8 cellular contexts compared by ENCODE assay signal in genomic region chrX:134460005-134460860, GRCh38. TPM values are rescaled to one million over a fixed set of nuclear protein-coding genes. Genes with fewer than 3 reads are reported as not detected.
DNase-seq lines count a peak whose midpoint lies in the region; ATAC-seq and TF ChIP-seq lines count a peak whose summit lies in the region.

TSS of gene HPRT1 (plus strand) at chrX:134460165. CDS start at chrX:134460312, 147 bp downstream.

- H3K4me3 ChIP-seq in GM06990 (replicated peaks; ENCODE audit: low read depth, low read length) (peak within 1 kb of the TSS; percentile 72), NB4 (ENCODE audit: low read depth, low read length) (peak within 1 kb of the TSS; percentile 92)

- H3K36me3 Mint-ChIP-seq in progenitor cell of endocrine pancreas (ENCODE audit: insufficient read depth), result no peaks in the 10 kb centered on the region
- H3K36me3 Mint-ChIP-seq in type B pancreatic cell, result no peaks in the 10 kb centered on the region

- no peaks in the 10 kb centered on the region for H3K36me3 ChIP-seq in GM06990 (ENCODE audit: control insufficient read depth, insufficient read depth, low read length)

- CTCF ChIA-PET in HEK293T (lab: Yijun Ruan, JAX), result no interaction called here

- peak within 1 kb of the TSS; percentile 80 for H3K4me3 Mint-ChIP-seq in progenitor cell of endocrine pancreas (ENCODE audit: low read depth)
- H3K4me3 Mint-ChIP-seq in type B pancreatic cell, result peak within 1 kb of the TSS; percentile 90

- peak; percentile 84 for DNase-seq in GM06990 (ENCODE audit: extremely low read depth, insufficient read length)
- peak; percentile 89 for DNase-seq in HEK293T (ENCODE audit: extremely low spot score)
- DNase-seq in NB4 (ENCODE audit: low read depth), result peak; percentile 86
- DNase-seq in left cardiac atrium, result peak; percentile 88
- DNase-seq in progenitor cell of endocrine pancreas (ENCODE audit: low spot score, unreplicated experiment), result peak; percentile 55
- DNase-seq in type B pancreatic cell (ENCODE audit: extremely low spot score, unreplicated experiment), result peak; percentile 84

- H3K9me3 Mint-ChIP-seq in progenitor cell of endocrine pancreas (ENCODE audit: low read depth), result peaks cover 5% of the 10 kb centered on the region
- H3K9me3 Mint-ChIP-seq in type B pancreatic cell, result no peaks in the 10 kb centered on the region

- POLR2A ChIA-PET in HEK293T (lab: Yijun Ruan, JAX), result interaction anchor here (0.6 to 0.7 kb wide), 4 partner anchors 13 to 277 kb away, joined by 3 to 4 read pairs (median 3); no protein-coding TSS in a partner anchor

- peak; percentile 62 for TF ChIP-seq POLR2A in NB4 (IDR thresholded peaks at IDR 0.05; ENCODE audit: extremely low read depth, insufficient read length)

- H3K27me3 Mint-ChIP-seq in progenitor cell of endocrine pancreas, result no peaks in the 10 kb centered on the region
- H3K27me3 Mint-ChIP-seq in type B pancreatic cell, result no peaks in the 10 kb centered on the region

- H3K27ac Mint-ChIP-seq in progenitor cell of endocrine pancreas, result peak within 1 kb of the TSS; percentile 79
- peak within 1 kb of the TSS; percentile 81 for H3K27ac Mint-ChIP-seq in type B pancreatic cell

- ATAC-seq in left cardiac atrium, result peak; percentile 99

- H3K4me1 Mint-ChIP-seq in progenitor cell of endocrine pancreas (ENCODE audit: low read depth) (peaks cover 9% of the 10 kb centered on the region), type B pancreatic cell (ENCODE audit: unreplicated experiment) (peaks cover 8% of the 10 kb centered on the region)

- intact Hi-C loops in T-helper 1 cell treated with Interleukin-12 subunit alpha and Interleukin-12 subunit beta and Interleukin-4 antibody, amounts not matched to agents 30 ng/mL and 1 ng/mL, for 36 hours (cut with micrococcal nuclease), result loop anchor here (1.0 to 10.0 kb wide), 6 partner anchors 38 to 1975 kb away; partner anchors contain the start of genes MBNL3 and SLC9A6
- intact Hi-C loops in left cardiac atrium (cut with DNase I), result no loop called here

- H3K27ac ChIP-seq in adipose tissue (ENCODE audit: low read depth, low read length), result no peak within 1 kb of the TSS

- H3K27me3 ChIP-seq in GM06990 (replicated peaks; ENCODE audit: control insufficient read depth, insufficient read depth, low read length), result no peaks in the 10 kb centered on the region

- no peak for TF ChIP-seq CTCF in GM06990 (IDR thresholded peaks at IDR 0.05; ENCODE audit: insufficient read depth, low read length, poor library complexity, severe bottlenecking)
- TF ChIP-seq CTCF in NB4 (IDR thresholded peaks at IDR 0.05; ENCODE audit: low read depth, low read length), result no peak
- TF ChIP-seq CTCF in progenitor cell of endocrine pancreas (IDR thresholded peaks at IDR 0.05; ENCODE audit: unreplicated experiment), result no peak
- TF ChIP-seq CTCF in type B pancreatic cell (conservative IDR thresholded peaks at IDR 0.05), result no peak

- WGBS in adipose tissue, 3 donors, result 1 to 34% (median 1%) methylated on average over 54 to 78 of the region's 85 CpGs

TF ChIP-seq in HEK293T, 16 proteins besides CTCF, POLR2A, EP300 and RAD21:
- peak; percentile 63 for TF ChIP-seq L3MBTL2 (conservative IDR thresholded peaks at IDR 0.05)
- TF ChIP-seq ARNT (IDR thresholded peaks at IDR 0.05), result peak; percentile 53; the same call in 1 of the 2 replicates
- no peak for TF ChIP-seq FOXK2 (IDR thresholded peaks at IDR 0.05)

RNA-seq across cellular contexts. Expression of gene HPRT1, which starts in this region (rescaled TPM):
- 71.7 and 75.0 TPM in 2 replicates for total RNA-seq in T-helper 1 cell treated with Interleukin-12 subunit alpha and Interleukin-12 subunit beta and Interleukin-4 antibody, amounts not matched to agents 30 ng/mL and 1 ng/mL, for 36 hours
- 10 to 100 TPM; 16.1 to 21.0 (median 18.0) TPM for polyA plus RNA-seq in adipose tissue
- 10 to 100 TPM; 19.5 to 30.7 TPM for total RNA-seq in left cardiac atrium
- total RNA-seq in progenitor cell of endocrine pancreas, result 14.7 and 16.7 TPM in 2 replicates
- 13.7 and 20.5 TPM in 2 replicates for total RNA-seq in type B pancreatic cell (ENCODE audit: low replicate concordance)
